In the genomic region with DNA sequence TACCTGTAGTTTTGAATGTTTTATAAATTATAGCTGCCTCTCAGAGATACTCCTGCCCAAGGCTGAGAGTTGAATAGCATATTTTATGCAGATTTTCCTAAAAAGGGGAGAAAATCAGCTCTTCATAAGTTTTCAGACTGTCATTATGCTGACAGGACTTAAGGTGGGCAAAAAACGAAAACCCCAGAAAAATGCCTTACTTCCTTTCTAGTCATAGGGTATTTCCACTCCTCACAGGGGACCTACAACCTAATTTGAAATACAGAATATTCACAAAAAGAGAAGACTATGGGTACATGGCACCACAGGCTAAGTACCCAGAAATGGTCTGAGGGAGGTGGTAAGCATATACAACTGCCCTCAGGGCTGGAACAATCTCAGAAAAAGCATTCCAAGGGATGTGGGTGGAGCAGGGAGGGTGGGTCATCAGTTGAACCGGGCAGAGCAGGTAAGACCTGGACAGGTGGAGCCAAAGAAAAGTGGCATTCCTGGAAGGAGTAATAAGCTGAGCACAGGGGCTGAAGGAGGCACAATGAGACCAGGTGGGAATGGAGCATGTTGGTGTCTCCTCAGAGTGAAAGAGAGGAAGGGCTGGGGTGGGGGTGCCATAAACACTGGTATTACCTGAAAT, we compare ENCODE assay signal across 1 cellular context.
TF ChIP-seq lines count a peak whose summit lies in the region.

No MANE protein-coding gene starts in this region.

TF ChIP-seq in WTC11, 78 proteins besides CTCF, POLR2A, EP300 and RAD21 (continued from another document):
- TF ChIP-seq PRDM15 (CRISPR knock-in tag; IDR thresholded peaks at IDR 0.05) (peak; percentile 71), MYBL2 (CRISPR knock-in tag; IDR thresholded peaks at IDR 0.05) (no peak)
TF ChIP-seq in WTC11: peak in this region for 1.
